ENCODE assay signal across 33 cellular contexts in the genomic region with DNA sequence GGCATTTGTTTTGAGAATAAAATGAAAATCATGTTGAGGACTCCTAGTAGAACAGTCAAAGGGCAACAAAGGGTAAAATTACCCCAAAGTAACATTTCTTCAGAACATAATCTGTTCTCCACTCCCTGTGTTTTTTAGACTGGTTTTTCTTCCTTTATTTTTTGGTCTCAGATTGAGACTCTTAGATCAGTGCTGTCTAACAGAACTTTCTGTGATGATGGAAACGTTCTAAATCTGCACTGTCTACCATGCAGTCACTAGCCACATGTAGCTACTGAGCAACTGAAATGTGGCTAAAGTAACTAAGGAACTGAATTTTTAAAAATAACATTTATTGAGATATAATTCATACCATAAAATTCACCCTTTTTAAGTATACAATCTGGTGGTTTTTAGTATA.
"Had no signal": no experiment of that assay in that cellular context is flagged by ENCODE, and none has a peak within 500 bp of the region (broad histone marks: within the 10 kb centered on the region; RNA-seq: fewer than 3 reads in every experiment).

No MANE protein-coding gene starts in this region.

- ATAC-seq: activated naive CD8-positive, alpha-beta T cell treated with anti-CD3 and anti-CD28 coated beads, Interleukin-2, amount 50 U/mL, for 24 hours; activated T-cell treated with anti-CD3 and anti-CD28 coated beads, Interleukin-2, amount 50 U/mL, for 72 hours; body of pancreas; effector memory CD8-positive, alpha-beta T cell; foreskin keratinocyte; gastrocnemius medialis; heart right ventricle; T-helper 17 cell; WTC11 had no signal

- H3K9me3 ChIP-seq: adrenal gland, body of pancreas, esophagus muscularis mucosa, gastrocnemius medialis had no signal

- H3K36me3 ChIP-seq: adrenal gland, esophagus muscularis mucosa, gastrocnemius medialis, heart right ventricle had no signal

- H3K27me3 Mint-ChIP-seq: activated naive CD4-positive, alpha-beta T cell treated with anti-CD3 and anti-CD28 coated beads, Interleukin-2, amount 10 ng/mL, durations not matched to agents 7 days and 5 days; activated naive CD8-positive, alpha-beta T cell treated with anti-CD3 and anti-CD28 coated beads for 36 hours; activated naive CD8-positive, alpha-beta T cell treated with anti-CD3 and anti-CD28 coated beads, Interleukin-2, amount 50 U/mL, for 24 hours; effector memory CD8-positive, alpha-beta T cell; T-helper 17 cell had no signal

- H3K27ac ChIP-seq: adrenal gland, body of pancreas, esophagus muscularis mucosa, foreskin keratinocyte, gastrocnemius medialis, heart right ventricle, VCaP had no signal

- H3K4me1 Mint-ChIP-seq: WTC11 had no signal

- H3K27me3 ChIP-seq: adrenal gland, body of pancreas, esophagus muscularis mucosa, foreskin keratinocyte, gastrocnemius medialis, heart right ventricle had no signal

- H3K4me3 ChIP-seq: adrenal gland, body of pancreas, esophagus muscularis mucosa, gastrocnemius medialis, heart right ventricle had no signal

- H3K4me1 ChIP-seq: adrenal gland, body of pancreas, foreskin keratinocyte, gastrocnemius medialis had no signal

- H3K27ac Mint-ChIP-seq: activated naive CD4-positive, alpha-beta T cell treated with anti-CD3 and anti-CD28 coated beads, Interleukin-2, amount 10 ng/mL, durations not matched to agents 7 days and 5 days; activated naive CD8-positive, alpha-beta T cell treated with anti-CD3 and anti-CD28 coated beads for 36 hours; activated naive CD8-positive, alpha-beta T cell treated with anti-CD3 and anti-CD28 coated beads, Interleukin-2, amount 50 U/mL, for 24 hours; activated T-cell treated with anti-CD3 and anti-CD28 coated beads, Interleukin-2, amount 50 U/mL, for 24 hours; T-helper 17 cell; T-helper 2 cell treated with Interferon-gamma antibody and Interleukin-4, amounts not matched to agents 5 μg/mL and 100 μg/mL, for 36 hours; WTC11 had no signal

- DNase-seq: activated CD4-positive, alpha-beta T cell treated with anti-CD3 and anti-CD28 coated beads for 1 hour; activated CD4-positive, alpha-beta T cell treated with anti-CD3 and anti-CD28 coated beads for 48 hours; activated CD4-positive, alpha-beta T cell treated with anti-CD3 and anti-CD28 coated beads, Interleukin-2, amount 50 U/mL, for 1 hour; activated CD4-positive, alpha-beta T cell treated with anti-CD3 and anti-CD28 coated beads, Interleukin-2, amount 50 U/mL, for 48 hours; activated CD8-positive, alpha-beta memory T cell treated with anti-CD3 and anti-CD28 coated beads, Interleukin-2, amount 50 U/mL, for 48 hours; activated gamma-delta T cell; activated naive CD4-positive, alpha-beta T cell; activated naive CD4-positive, alpha-beta T cell treated with anti-CD3 and anti-CD28 coated beads, Interleukin-2, amount 10 ng/mL, durations not matched to agents 7 days and 5 days; activated naive CD8-positive, alpha-beta T cell treated with anti-CD3 and anti-CD28 coated beads for 36 hours; activated naive CD8-positive, alpha-beta T cell treated with anti-CD3 and anti-CD28 coated beads, Interleukin-2, amount 50 U/mL, for 24 hours; activated T-cell treated with anti-CD3 and anti-CD28 coated beads for 4 hours; activated T-cell treated with anti-CD3 and anti-CD28 coated beads, Interleukin-2, amount 50 U/mL, for 24 hours; activated T-cell treated with anti-CD3 and anti-CD28 coated beads, Interleukin-2, amount 50 U/mL, for 72 hours; adrenal gland; amygdala; aorta; body of pancreas; caudate nucleus; cortex of kidney; dermis blood vessel endothelial cell; effector CD4-positive, alpha-beta T cell; effector memory CD8-positive, alpha-beta T cell; erythroblast; foreskin keratinocyte; gastrocnemius medialis; heart right ventricle; T-helper 1 cell; T-helper 17 cell; T1000 had no signal

- H3K4me3 Mint-ChIP-seq: activated naive CD4-positive, alpha-beta T cell treated with anti-CD3 and anti-CD28 coated beads, Interleukin-2, amount 10 ng/mL, durations not matched to agents 7 days and 5 days; activated naive CD8-positive, alpha-beta T cell treated with anti-CD3 and anti-CD28 coated beads for 36 hours; activated naive CD8-positive, alpha-beta T cell treated with anti-CD3 and anti-CD28 coated beads, Interleukin-2, amount 50 U/mL, for 24 hours; activated T-cell treated with anti-CD3 and anti-CD28 coated beads, Interleukin-2, amount 50 U/mL, for 24 hours; T-helper 17 cell; T-helper 2 cell treated with Interferon-gamma antibody and Interleukin-4, amounts not matched to agents 5 μg/mL and 100 μg/mL, for 36 hours; WTC11 had no signal
